12 cellular contexts compared by ENCODE assay signal in genomic region chr6:21748343-21749063, GRCh38.
DNase-seq lines count a peak whose midpoint lies in the region; ATAC-seq and TF ChIP-seq lines count a peak whose summit lies in the region.
"Had no signal": no experiment of that assay in that cellular context is flagged by ENCODE, and none has a peak within 500 bp of the region (broad histone marks: within the 10 kb centered on the region; RNA-seq: fewer than 3 reads in every experiment).

No MANE protein-coding gene starts in this region.

- no peak for DNase-seq in DND-41
- peak; percentile 49 for DNase-seq in NCI-H1417 treated with DMSO at 0.1 percent for 48 hours (lab: John Stamatoyannopoulos, UW)
- peak; percentile 67 for DNase-seq in SK-MEL-5 (ENCODE audit: low read depth, low spot score)
- no peak for DNase-seq in left lung
- no peak for DNase-seq in CD4-positive, alpha-beta T cell
- no peak for DNase-seq in activated naive CD4-positive, alpha-beta T cell treated with anti-CD3 and anti-CD28 coated beads, Interleukin-2, amount 10 ng/mL, durations not matched to agents 7 days and 5 days
- no peak for DNase-seq in T-cell
- DNase-seq: stimulated activated CD4-positive, alpha-beta T cell treated with anti-CD3 and anti-CD28 coated beads, Interleukin-4, amount 100 ng/mL, for 1 hour; T-helper 17 cell; uterus had no signal

- H3K9me3 ChIP-seq in DND-41 (ENCODE audit: insufficient read depth, low read length, severe bottlenecking) (no peaks in the 10 kb centered on the region), left lung (no peaks in the 10 kb centered on the region)
- H3K9me3 ChIP-seq in CD4-positive, alpha-beta T cell (ENCODE audit: control insufficient read depth, low read length): no peaks in the 10 kb centered on the region
- H3K9me3 ChIP-seq: uterus had no signal

- no peaks in the 10 kb centered on the region for H3K4me1 Mint-ChIP-seq in CD4-positive, alpha-beta T cell (ENCODE audit: low read depth)
- H3K4me1 Mint-ChIP-seq in activated naive CD4-positive, alpha-beta T cell treated with anti-CD3 and anti-CD28 coated beads, Interleukin-2, amount 10 ng/mL, durations not matched to agents 7 days and 5 days: no peaks in the 10 kb centered on the region
- no peaks in the 10 kb centered on the region for H3K4me1 Mint-ChIP-seq in T-cell
- H3K4me1 Mint-ChIP-seq: T-helper 17 cell had no signal

- no peaks in the 10 kb centered on the region for H3K27me3 Mint-ChIP-seq in CD4-positive, alpha-beta T cell
- H3K27me3 Mint-ChIP-seq in activated naive CD4-positive, alpha-beta T cell treated with anti-CD3 and anti-CD28 coated beads, Interleukin-2, amount 10 ng/mL, durations not matched to agents 7 days and 5 days: no peaks in the 10 kb centered on the region
- peaks cover 2 to 6% of the 10 kb centered on the region in 2 donors for H3K27me3 Mint-ChIP-seq in T-cell

- H3K9ac ChIP-seq in DND-41 (ENCODE audit: low read depth, low read length): no peak overlapping the region

- peaks cover 4% of the 10 kb centered on the region; the same call in 1 of the 2 replicates for H4K20me1 ChIP-seq in DND-41 (ENCODE audit: insufficient read depth, low read length)

- POLR2A ChIA-PET in CD4-positive, alpha-beta T cell (lab: Charles Lee): no interaction called here
- POLR2A ChIA-PET in T-cell (lab: Charles Lee): no interaction called here

- intact Hi-C loops in left lung (cut with DNase I): no loop called here
- intact Hi-C loops in CD4-positive, alpha-beta T cell (cut with DNase I, micrococcal nuclease): no loop called here

- H3K36me3 ChIP-seq in DND-41 (ENCODE audit: insufficient read depth, low read length): peaks cover 7% of the 10 kb centered on the region; the same call in 1 of the 2 replicates
- H3K36me3 ChIP-seq in left lung: no peaks in the 10 kb centered on the region
- H3K36me3 ChIP-seq: uterus had no signal

- peak; percentile 70 for ATAC-seq in DND-41 (ENCODE audit: insufficient read depth, low read depth)
- peak; percentile 74 for ATAC-seq in left lung
- no peak for ATAC-seq in CD4-positive, alpha-beta T cell (ENCODE audit: poor library complexity)
- no peak for ATAC-seq in HG02870 (IDR thresholded peaks at IDR 0.05; ENCODE audit: unreplicated experiment)
- ATAC-seq in T-cell (replicated peaks in 1 of 4): no peak
- ATAC-seq: T-helper 17 cell had no signal

- TF ChIP-seq CTCF in DND-41 (IDR thresholded peaks at IDR 0.05; ENCODE audit: borderline replicate concordance, extremely low read depth, low read length, poor library complexity, severe bottlenecking): no peak
- no peak for TF ChIP-seq CTCF in left lung (IDR thresholded peaks at IDR 0.05)
- no peak for TF ChIP-seq CTCF in CD4-positive, alpha-beta T cell (IDR thresholded peaks at IDR 0.05)

- H3K9me3 Mint-ChIP-seq in CD4-positive, alpha-beta T cell: no peaks in the 10 kb centered on the region
- H3K9me3 Mint-ChIP-seq in activated naive CD4-positive, alpha-beta T cell treated with anti-CD3 and anti-CD28 coated beads, Interleukin-2, amount 10 ng/mL, durations not matched to agents 7 days and 5 days: no peaks in the 10 kb centered on the region
- no peaks in the 10 kb centered on the region for H3K9me3 Mint-ChIP-seq in T-cell

- peaks cover 92% of the 10 kb centered on the region for H3K79me2 ChIP-seq in DND-41 (ENCODE audit: insufficient read depth, low read length)

- H3K4me1 ChIP-seq in DND-41 (ENCODE audit: insufficient read depth, low read length) (peaks cover 70% of the 10 kb centered on the region), left lung (peaks cover under 1 to 5% of the 10 kb centered on the region in 2 donors)

- H2AFZ ChIP-seq in DND-41 (ENCODE audit: low read depth, low read length): no peak overlapping the region

- CTCF ChIA-PET in CD4-positive, alpha-beta T cell (lab: Charles Lee): no interaction called here
- CTCF ChIA-PET in activated naive CD4-positive, alpha-beta T cell treated with anti-CD3 and anti-CD28 coated beads, Interleukin-2, amount 10 ng/mL, durations not matched to agents 7 days and 5 days (lab: Charles Lee): no interaction called here
- CTCF ChIA-PET in T-cell (lab: Charles Lee): no interaction called here

- H3K4me2 ChIP-seq in DND-41 (ENCODE audit: insufficient read depth, low read length): peak overlapping the region; percentile 39

- in situ Hi-C loops in SK-MEL-5 (cut with HindIII; ENCODE audit: low pct_unique_long_range_greater_than_20kb, low sequenced_read_pairs): no loop called here

- no peaks in the 10 kb centered on the region for H3K36me3 Mint-ChIP-seq in CD4-positive, alpha-beta T cell (ENCODE audit: low read depth)
- no peaks in the 10 kb centered on the region for H3K36me3 Mint-ChIP-seq in activated naive CD4-positive, alpha-beta T cell treated with anti-CD3 and anti-CD28 coated beads, Interleukin-2, amount 10 ng/mL, durations not matched to agents 7 days and 5 days
- H3K36me3 Mint-ChIP-seq in T-cell: no peaks in the 10 kb centered on the region

- H3K27ac Mint-ChIP-seq in CD4-positive, alpha-beta T cell: no peak overlapping the region
- H3K27ac Mint-ChIP-seq in activated naive CD4-positive, alpha-beta T cell treated with anti-CD3 and anti-CD28 coated beads, Interleukin-2, amount 10 ng/mL, durations not matched to agents 7 days and 5 days: no peak overlapping the region
- no peak overlapping the region for H3K27ac Mint-ChIP-seq in T-cell
- H3K27ac Mint-ChIP-seq: T-helper 17 cell had no signal

- H3K4me3 ChIP-seq in DND-41 (ENCODE audit: low read depth in 1 of 2, low read length in 2 of 2) (no peak overlapping the region), left lung (no peak overlapping the region)
- H3K4me3 ChIP-seq: uterus had no signal

- H3K27me3 ChIP-seq in DND-41 (ENCODE audit: insufficient read depth, low read length, poor library complexity): no peaks in the 10 kb centered on the region
- H3K27me3 ChIP-seq in left lung: no peaks in the 10 kb centered on the region
- no peaks in the 10 kb centered on the region for H3K27me3 ChIP-seq in CD4-positive, alpha-beta T cell (ENCODE audit: control insufficient read depth, insufficient read depth, low read length)
- H3K27me3 ChIP-seq: uterus had no signal

- H3K27ac ChIP-seq in DND-41 (ENCODE audit: low read length) (peak overlapping the region; percentile 40), left lung (no peak overlapping the region)
- H3K27ac ChIP-seq in CD4-positive, alpha-beta T cell (ENCODE audit: low read depth, low read length): no peak overlapping the region
- H3K27ac ChIP-seq: epithelial cell of prostate, uterus had no signal

- no peak overlapping the region for H3K4me3 Mint-ChIP-seq in CD4-positive, alpha-beta T cell
- no peak overlapping the region for H3K4me3 Mint-ChIP-seq in activated naive CD4-positive, alpha-beta T cell treated with anti-CD3 and anti-CD28 coated beads, Interleukin-2, amount 10 ng/mL, durations not matched to agents 7 days and 5 days
- H3K4me3 Mint-ChIP-seq in T-cell: no peak overlapping the region
- H3K4me3 Mint-ChIP-seq: T-helper 17 cell had no signal

Comparison
In these comparisons a context has a peak if more than half of its experiments do, and no peak if none do; other contexts are left out.
1. ATAC-seq: peak in DND-41 (single experiment) and left lung (single experiment); none in CD4-positive, alpha-beta T cell (single experiment), HG02870 (single experiment) and T-cell (0 of 4).
2. DNase-seq: peak in NCI-H1417 treated with DMSO at 0.1 percent for 48 hours (single experiment) and SK-MEL-5 (single experiment); none in DND-41 (single experiment), left lung (0 of 2), CD4-positive, alpha-beta T cell (0 of 10), activated naive CD4-positive, alpha-beta T cell treated with anti-CD3 and anti-CD28 coated beads, Interleukin-2, amount 10 ng/mL, durations not matched to agents 7 days and 5 days (single experiment) and T-cell (0 of 34).